18 cellular contexts compared by ENCODE assay signal in the genomic region with DNA sequence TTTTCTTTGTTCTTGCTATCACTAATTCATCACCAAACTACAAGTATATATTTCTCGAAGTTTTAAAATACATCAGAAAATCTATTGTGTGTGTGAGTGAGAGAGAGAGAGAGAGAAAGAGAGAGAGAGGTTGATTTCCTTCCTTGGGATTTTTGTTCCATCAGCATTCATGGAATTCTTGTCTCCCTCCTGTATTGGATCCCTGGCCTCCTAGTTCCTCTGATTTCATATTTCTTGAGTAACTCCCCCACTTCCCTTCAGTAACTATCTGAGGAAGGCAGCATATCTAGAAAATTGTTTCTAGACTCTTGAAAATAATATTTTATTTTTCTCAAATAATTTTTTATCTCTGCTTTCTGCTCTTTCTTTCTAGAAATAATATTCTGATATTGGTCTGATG.
A peak's percentile ranks its signal among the peaks of the same experiment; 100 is the strongest.
DNase-seq lines count a peak whose midpoint lies in the region; ATAC-seq, FAIRE-seq and TF ChIP-seq lines count a peak whose summit lies in the region.
"Had no signal": no experiment of that assay in that cellular context is flagged by ENCODE, and none has a peak within 500 bp of the region (broad histone marks: within the 10 kb centered on the region; RNA-seq: fewer than 3 reads in every experiment).

No MANE protein-coding gene starts in this region.

- peaks cover 3% of the 10 kb centered on the region for H3K36me3 Mint-ChIP-seq in memory B cell
- H3K36me3 Mint-ChIP-seq: CD4-positive, alpha-beta memory T cell had no signal

- no peaks in the 10 kb centered on the region for H4K20me1 ChIP-seq in KMS-11 (ENCODE audit: insufficient read depth)

- peaks cover 38% of the 10 kb centered on the region for H3K4me1 ChIP-seq in KMS-11 (ENCODE audit: low read depth, poor library complexity, severe bottlenecking)
- H3K4me1 ChIP-seq: HAP-1 had no signal

- H3K4me2 ChIP-seq in KMS-11 = peak overlapping the region; percentile 70

- DNase-seq in amniotic epithelial cell (ENCODE audit: low read depth) = peak; percentile 53
- DNase-seq in memory B cell (ENCODE audit: low spot score in 2 of 2) = no peak
- DNase-seq in activated CD4-positive, CD25-positive, alpha-beta regulatory T cell (lab: John Stamatoyannopoulos, UW) = no peak
- no peak for DNase-seq in D721Med (ENCODE audit: insufficient read length, low spot score)
- no peak for DNase-seq in amygdala (lab: John Stamatoyannopoulos, UW)
- DNase-seq: C1 segment of cervical spinal cord; CD4-positive, alpha-beta memory T cell; COR-L47; DMS 273 treated with DMSO at 0.1 percent for 48 hours; DMS79; EL; GDM1; GOT3 had no signal

- no peaks in the 10 kb centered on the region for H3K79me2 ChIP-seq in KMS-11 (ENCODE audit: insufficient read depth, low read depth)

- TF ChIP-seq CTCF in KMS-11 (conservative IDR thresholded peaks at IDR 0.05; ENCODE audit: low read depth, low read length) (no peak), D721Med (IDR thresholded peaks at IDR 0.05; ENCODE audit: insufficient read depth, missing control alignments) (no peak)

- no peaks in the 10 kb centered on the region for H3K27me3 Mint-ChIP-seq in memory B cell
- H3K27me3 Mint-ChIP-seq: CD4-positive, alpha-beta memory T cell had no signal

- H3K27ac Mint-ChIP-seq in memory B cell = peak overlapping the region; percentile 50
- H3K27ac Mint-ChIP-seq: CD4-positive, alpha-beta memory T cell had no signal

- no peaks in the 10 kb centered on the region for H3K27me3 ChIP-seq in KMS-11 (ENCODE audit: insufficient read depth, low read depth)

- no peak overlapping the region for H3K4me3 ChIP-seq in KMS-11 (IDR thresholded peaks at IDR 0.05; ENCODE audit: insufficient read depth, low read depth, low read length)
- H3K4me3 ChIP-seq: GM12878, HAP-1 had no signal

- H3K4me1 Mint-ChIP-seq in memory B cell = no peaks in the 10 kb centered on the region
- H3K4me1 Mint-ChIP-seq: CD4-positive, alpha-beta memory T cell had no signal

- no peaks in the 10 kb centered on the region for H3K9me3 Mint-ChIP-seq in memory B cell
- H3K9me3 Mint-ChIP-seq: CD4-positive, alpha-beta memory T cell had no signal

- FAIRE-seq in D721Med (lab: Jason Lieb, UNC) = no peak
- FAIRE-seq: GM12878, H54 had no signal

- no peak overlapping the region for H2AFZ ChIP-seq in KMS-11 (ENCODE audit: low read depth)

- no peak overlapping the region for H3K4me3 Mint-ChIP-seq in memory B cell
- H3K4me3 Mint-ChIP-seq: CD4-positive, alpha-beta memory T cell had no signal

- peak overlapping the region; percentile 67 for H3K27ac ChIP-seq in KMS-11

- H3K9ac ChIP-seq in KMS-11 = peak overlapping the region; percentile 47; the same call in 1 of the 2 replicates

- ATAC-seq in memory B cell (ENCODE audit: low read depth) = no peak
- no peak for ATAC-seq in GM18868 (IDR thresholded peaks at IDR 0.05; ENCODE audit: unreplicated experiment)
- ATAC-seq: GM12878 had no signal

- no peaks in the 10 kb centered on the region for H3K36me3 ChIP-seq in KMS-11 (ENCODE audit: insufficient read depth)
- H3K36me3 ChIP-seq: HAP-1 had no signal
